Comparison of ENCODE assay signal across 27 cellular contexts in the genomic region with DNA sequence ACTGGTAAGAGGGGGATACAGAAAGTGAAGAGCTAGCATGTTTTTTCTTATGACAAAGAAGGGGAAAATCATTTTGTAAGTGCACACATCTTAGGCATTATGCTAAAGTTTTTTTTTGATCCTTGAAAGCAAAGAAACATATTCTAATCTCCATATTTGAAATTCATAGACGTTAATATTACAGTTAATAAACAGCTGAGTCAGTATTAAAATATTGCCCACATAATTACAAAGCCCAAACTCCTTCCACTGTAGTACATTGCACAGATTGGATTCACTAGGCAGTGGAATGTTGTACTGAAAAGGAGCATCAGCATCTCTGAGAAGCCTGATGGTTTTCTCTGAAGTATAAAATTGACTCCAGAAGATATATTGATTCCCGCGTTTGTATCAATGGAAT.
"Had no signal": no experiment of that assay in that cellular context is flagged by ENCODE, and none has a peak within 500 bp of the region (broad histone marks: within the 10 kb centered on the region; RNA-seq: fewer than 3 reads in every experiment).

No MANE protein-coding gene starts in this region.

- ATAC-seq: stimulated activated effector memory CD8-positive, alpha-beta T cell treated with anti-CD3 and anti-CD28 coated beads, Interleukin-12 subunit alpha, Interleukin-12 subunit beta, amount 100 ng/mL, for 72 hours; stimulated activated memory B cell treated with anti-CD40 and anti-IgM and Interleukin-4, amounts not matched to agents 10 μg/mL and 1 μg/mL and 100 μg/mL, for 72 hours; stimulated activated naive B cell treated with anti-CD40 and anti-IgM and Interleukin-4, amounts not matched to agents 10 μg/mL and 1 μg/mL and 100 μg/mL, for 72 hours; stimulated activated naive CD8-positive, alpha-beta T cell treated with anti-CD3 and anti-CD28 coated beads, Interleukin-15, amount 100 ng/mL, for 72 hours; stimulated activated naive CD8-positive, alpha-beta T cell treated with anti-CD3 and anti-CD28 coated beads, Interleukin-15, Interleukin-2, amounts not matched to agents 100 U/mL and 50 U/mL, for 24 hours; upper lobe of right lung had no signal

- DNase-seq: stimulated activated CD4-positive, alpha-beta T cell treated with anti-CD3 and anti-CD28 coated beads, Interleukin-2, amount 100 ng/mL, for 48 hours; stimulated activated CD4-positive, alpha-beta T cell treated with anti-CD3 and anti-CD28 coated beads, Interleukin-4, amount 100 ng/mL, for 1 hour; stimulated activated CD4-positive, alpha-beta T cell treated with anti-CD3 and anti-CD28 coated beads, Interleukin-4, amount 100 ng/mL, for 24 hours; stimulated activated CD4-positive, alpha-beta T cell treated with anti-CD3 and anti-CD28 coated beads, Interleukin-4, amount 100 ng/mL, for 4 hours; stimulated activated CD8-positive, alpha-beta memory T cell treated with anti-CD3 and anti-CD28 coated beads, Interleukin-4, amount 100 ng/mL, for 48 hours; stimulated activated naive B cell treated with anti-CD40 and anti-IgM and Interleukin-4, amounts not matched to agents 10 μg/mL and 1 μg/mL and 100 μg/mL, for 72 hours; stimulated activated naive CD4-positive, alpha-beta T cell; stimulated activated naive CD4-positive, alpha-beta T cell treated with Interleukin-2 at 50 U/mL for 16 hours; stimulated activated naive CD8-positive, alpha-beta T cell treated with anti-CD3 and anti-CD28 coated beads, Interleukin-15, amount 100 ng/mL, for 72 hours; stimulated activated naive CD8-positive, alpha-beta T cell treated with anti-CD3 and anti-CD28 coated beads, Interleukin-15, Interleukin-2, amounts not matched to agents 100 U/mL and 50 U/mL, for 24 hours; stomach; substantia nigra; testis; thyroid gland; tibial artery; transverse colon; trophoblast cell; upper lobe of left lung; upper lobe of right lung; uterus had no signal

- H3K27me3 ChIP-seq: stomach, suprapubic skin, testis, thyroid gland, tibial artery, tibial nerve, transverse colon, upper lobe of left lung, upper lobe of right lung, uterus, vagina had no signal

- H3K27ac ChIP-seq: stomach, suprapubic skin, testis, thoracic aorta, thyroid gland, tibial artery, tibial nerve, transverse colon, upper lobe of left lung, upper lobe of right lung, uterus, vagina had no signal

- H3K36me3 ChIP-seq: stomach, suprapubic skin, thoracic aorta, thyroid gland, tibial artery, tibial nerve, transverse colon, upper lobe of left lung, upper lobe of right lung, uterus, vagina had no signal

- H3K9me3 ChIP-seq: testis, thyroid gland, vagina had no signal

- H3K4me3 ChIP-seq: stomach, suprapubic skin, testis, thoracic aorta, thyroid gland, tibial artery, tibial nerve, transverse colon, upper lobe of left lung, upper lobe of right lung, uterus, vagina had no signal

- H3K4me1 ChIP-seq: stomach, suprapubic skin, testis, thyroid gland, tibial artery, tibial nerve, transverse colon, upper lobe of left lung, upper lobe of right lung, uterus, vagina had no signal

- FAIRE-seq: urothelium cell line had no signal
